ENCODE assay signal across 1 cellular context in genomic region chr11:35007277-35007676, GRCh38.
TF ChIP-seq lines count a peak whose summit lies in the region.

No MANE protein-coding gene starts in this region.

TF ChIP-seq in GM12878, 131 proteins besides CTCF, POLR2A, EP300 and RAD21 (continued from another document and continues in another):
- TF ChIP-seq NRF1 (conservative IDR thresholded peaks at IDR 0.05; ENCODE audit: low read depth, low read length) = no peak
- TF ChIP-seq STAT1 (conservative IDR thresholded peaks at IDR 0.05) = no peak
- TF ChIP-seq ETV6 (conservative IDR thresholded peaks at IDR 0.05 in 1 of 2, IDR thresholded peaks at IDR 0.05 in 1 of 2; ENCODE audit: borderline replicate concordance in 1 of 2, low read depth in 1 of 2) = peak in 1 of 2 experiments; percentile 70; a peak in 2 of 4 replicates
- no peak for TF ChIP-seq MEF2B (IDR thresholded peaks at IDR 0.05; ENCODE audit: partially characterized antibody, poor library complexity, severe bottlenecking)
- peak; percentile 44; the same call in 1 of the 2 replicates for TF ChIP-seq NFIC (IDR thresholded peaks at IDR 0.05; ENCODE audit: low read depth, low read length)
- TF ChIP-seq BRCA1 (IDR thresholded peaks at IDR 0.05; ENCODE audit: low read depth, low read length) = no peak
- TF ChIP-seq RUNX3 (IDR thresholded peaks at IDR 0.05; ENCODE audit: low read length) = peak; percentile 80
- TF ChIP-seq ZBTB33 (IDR thresholded peaks at IDR 0.05) = no peak
- TF ChIP-seq IKZF2 (IDR thresholded peaks at IDR 0.05) = peak; percentile 33 to 42; a peak in 3 of 4 replicates
- no peak for TF ChIP-seq SMAD5 (IDR thresholded peaks at IDR 0.05; ENCODE audit: low read depth)
- TF ChIP-seq BCL11A (IDR thresholded peaks at IDR 0.05; ENCODE audit: low read depth, low read length) = peak; percentile 73
- no peak for TF ChIP-seq NFYA (IDR thresholded peaks at IDR 0.05; ENCODE audit: borderline replicate concordance, low read depth, low read length)
- TF ChIP-seq BACH1 (IDR thresholded peaks at IDR 0.05; ENCODE audit: borderline replicate concordance) = peak; percentile 59; the same call in 1 of the 2 replicates
- TF ChIP-seq SKIL (IDR thresholded peaks at IDR 0.05; ENCODE audit: low read depth, poor library complexity, severe bottlenecking) = peak; percentile 1
- no peak for TF ChIP-seq REST (IDR thresholded peaks at IDR 0.05; ENCODE audit: low read depth, low read length)
- no peak for TF ChIP-seq BCLAF1 (IDR thresholded peaks at IDR 0.05)
- peak; percentile 20; the same call in 1 of the 2 replicates for TF ChIP-seq PML (IDR thresholded peaks at IDR 0.05; ENCODE audit: low read length)
- peak; percentile 44; the same call in 1 of the 2 replicates for TF ChIP-seq ZNF24 (IDR thresholded peaks at IDR 0.05)
- TF ChIP-seq ZNF592 (IDR thresholded peaks at IDR 0.05) = no peak
- TF ChIP-seq CEBPB (IDR thresholded peaks at IDR 0.05; ENCODE audit: borderline replicate concordance in 1 of 2, low read depth in 2 of 2, low read length in 2 of 2) = no peak
- 0 out of 2 replicates have a peak, but pooled peaks have one; percentile 23 for TF ChIP-seq MEF2A (IDR thresholded peaks at IDR 0.05; ENCODE audit: insufficient read depth, low read depth, low read length)
- TF ChIP-seq HDAC6 (IDR thresholded peaks at IDR 0.05; ENCODE audit: unreplicated experiment) = no peak
- TF ChIP-seq CBX3 (IDR thresholded peaks at IDR 0.05; ENCODE audit: borderline replicate concordance, low read depth) = no peak
- TF ChIP-seq MYC (IDR thresholded peaks at IDR 0.05; ENCODE audit: insufficient read depth, insufficient read length, insufficient replicate concordance, low read length, severe bottlenecking) = no peak
- peak; percentile 80 for TF ChIP-seq TBL1XR1 (IDR thresholded peaks at IDR 0.05; ENCODE audit: low read depth, low read length)
- no peak for TF ChIP-seq SREBF2 (IDR thresholded peaks at IDR 0.05; ENCODE audit: low read length)
- 0 out of 2 replicates have a peak, but pooled peaks have one; percentile 25 for TF ChIP-seq BMI1 (IDR thresholded peaks at IDR 0.05; ENCODE audit: borderline replicate concordance)
- peak; percentile 39; the same call in 1 of the 2 replicates for TF ChIP-seq FOXM1 (IDR thresholded peaks at IDR 0.05; ENCODE audit: low read depth, low read length)
- TF ChIP-seq E2F8 (IDR thresholded peaks at IDR 0.05; ENCODE audit: low read depth, partially characterized antibody) = no peak
- TF ChIP-seq E2F4 (IDR thresholded peaks at IDR 0.05; ENCODE audit: low read depth, low read length) = no peak
- no peak for TF ChIP-seq TARDBP (IDR thresholded peaks at IDR 0.05; ENCODE audit: borderline replicate concordance)
- TF ChIP-seq ZBTB11 (CRISPR knock-in tag; IDR thresholded peaks at IDR 0.05) = no peak
- peak; percentile 54; the same call in 1 of the 2 replicates for TF ChIP-seq CREM (IDR thresholded peaks at IDR 0.05; ENCODE audit: low read depth)
- no peak for TF ChIP-seq GATAD2B (conservative IDR thresholded peaks at IDR 0.05; ENCODE audit: low read depth)
- TF ChIP-seq RAD51 (IDR thresholded peaks at IDR 0.05) = no peak
- no peak for TF ChIP-seq SP1 (IDR thresholded peaks at IDR 0.05; ENCODE audit: low read depth, low read length)
